ENCODE assay signal across 1 cellular context in genomic region chr22:38582923-38583322, GRCh38. TPM values are rescaled to one million over a fixed set of nuclear protein-coding genes. Genes with fewer than 3 reads are reported as not detected.
"Had no signal": no experiment of that assay in that cellular context is flagged by ENCODE, and none has a peak within 500 bp of the region (broad histone marks: within the 10 kb centered on the region; RNA-seq: fewer than 3 reads in every experiment).

No MANE protein-coding gene starts in this region.

RNA-seq across cellular contexts. Expression of gene DMC1, which starts 12.9 kb away (rescaled TPM):
- total RNA-seq: left lobe of liver had no signal
